Comparison of ENCODE assay signal across 13 cellular contexts in genomic region chr1:10637833-10638558, GRCh38.
DNase-seq lines count a peak whose midpoint lies in the region; ATAC-seq and TF ChIP-seq lines count a peak whose summit lies in the region.
"Had no signal": no experiment of that assay in that cellular context is flagged by ENCODE, and none has a peak within 500 bp of the region (broad histone marks: within the 10 kb centered on the region; RNA-seq: fewer than 3 reads in every experiment).

No MANE protein-coding gene starts in this region.

- POLR2A ChIA-PET in naive thymus-derived CD4-positive, alpha-beta T cell (lab: Charles Lee) = no interaction called here

- TF ChIP-seq CTCF in left ventricle myocardium inferior (IDR thresholded peaks at IDR 0.05; ENCODE audit: borderline replicate concordance) = no peak
- TF ChIP-seq CTCF in coronary artery (IDR thresholded peaks at IDR 0.05) = no peak
- TF ChIP-seq CTCF in upper lobe of right lung (IDR thresholded peaks at IDR 0.05) = no peak
- TF ChIP-seq CTCF in omental fat pad (IDR thresholded peaks at IDR 0.05) = no peak

- H3K9me2 ChIP-seq in GM23248 (ENCODE audit: insufficient read depth) = no peaks in the 10 kb centered on the region

- H3K27me3 ChIP-seq in left ventricle myocardium inferior (ENCODE audit: low read depth) (no peaks in the 10 kb centered on the region), upper lobe of right lung (no peaks in the 10 kb centered on the region), GM23248 (replicated peaks; ENCODE audit: insufficient read depth) (no peaks in the 10 kb centered on the region)
- no peaks in the 10 kb centered on the region for H3K27me3 ChIP-seq in naive thymus-derived CD4-positive, alpha-beta T cell (ENCODE audit: control insufficient read depth in 2 of 2, insufficient read depth in 2 of 2, low read length in 2 of 2)

- no peak overlapping the region for H3K4me2 ChIP-seq in GM23248 (ENCODE audit: unreplicated experiment)
- H3K4me2 ChIP-seq: PC-9 had no signal

- peak overlapping the region; percentile 55 for H3K4me3 ChIP-seq in left ventricle myocardium inferior
- peak overlapping the region; percentile 57 for H3K4me3 ChIP-seq in coronary artery
- H3K4me3 ChIP-seq in naive thymus-derived CD4-positive, alpha-beta T cell (ENCODE audit: low read length) = no peak overlapping the region
- peak overlapping the region; percentile 16 for H3K4me3 ChIP-seq in upper lobe of right lung
- H3K4me3 ChIP-seq in GM23248 = no peak overlapping the region
- H3K4me3 ChIP-seq: PC-9 had no signal

- H3K27ac Mint-ChIP-seq in naive thymus-derived CD4-positive, alpha-beta T cell = no peak overlapping the region
- H3K27ac Mint-ChIP-seq: activated CD8-positive, alpha-beta memory T cell treated with anti-CD3 and anti-CD28 coated beads, Interleukin-2, amount 10 ng/mL, durations not matched to agents 7 days and 5 days had no signal

- peaks cover 0 to 5% (median 0%) of the 10 kb centered on the region in 5 donors for H3K36me3 Mint-ChIP-seq in naive thymus-derived CD4-positive, alpha-beta T cell
- H3K36me3 Mint-ChIP-seq: activated CD8-positive, alpha-beta memory T cell treated with anti-CD3 and anti-CD28 coated beads, Interleukin-2, amount 10 ng/mL, durations not matched to agents 7 days and 5 days had no signal

- H3K9me3 ChIP-seq in left ventricle myocardium inferior (replicated peaks) (no peaks in the 10 kb centered on the region), upper lobe of right lung (no peaks in the 10 kb centered on the region), GM23248 (ENCODE audit: low read depth) (no peaks in the 10 kb centered on the region)
- H3K9me3 ChIP-seq in naive thymus-derived CD4-positive, alpha-beta T cell (ENCODE audit: control insufficient read depth in 2 of 3, low read length in 3 of 3) = no peaks in the 10 kb centered on the region

- H3K9me3 Mint-ChIP-seq in naive thymus-derived CD4-positive, alpha-beta T cell = peaks cover 0 to 1% (median 0%) of the 10 kb centered on the region in 11 donors

- H2AFZ ChIP-seq in GM23248 = no peak overlapping the region
- H2AFZ ChIP-seq: PC-9 had no signal

- H3K4me3 Mint-ChIP-seq in naive thymus-derived CD4-positive, alpha-beta T cell = peak overlapping the region in 6 of 10 donors; percentile 13 to 48 (median 32)
- H3K4me3 Mint-ChIP-seq: activated CD8-positive, alpha-beta memory T cell treated with anti-CD3 and anti-CD28 coated beads, Interleukin-2, amount 10 ng/mL, durations not matched to agents 7 days and 5 days had no signal

- no peak overlapping the region for H3K9ac ChIP-seq in GM23248

- DNase-seq in left ventricle myocardium inferior (no peak), Right ventricle myocardium superior (no peak), coronary artery (ENCODE audit: low spot score) (no peak), upper lobe of right lung (no peak), NCI-H2081 treated with DMSO at 0.1 percent for 48 hours (lab: John Stamatoyannopoulos, UW) (no peak), omental fat pad (ENCODE audit: low spot score) (no peak), GM23248 (no peak)
- peak in 2 of 9 donors; percentile 21 to 22 for DNase-seq in naive thymus-derived CD4-positive, alpha-beta T cell
- DNase-seq: activated CD8-positive, alpha-beta memory T cell treated with anti-CD3 and anti-CD28 coated beads, Interleukin-2, amount 10 ng/mL, durations not matched to agents 7 days and 5 days; kidney; NCI-H2171; occipital lobe; PC-9 had no signal

- no peaks in the 10 kb centered on the region for H3K79me2 ChIP-seq in GM23248 (ENCODE audit: insufficient read depth)

- H3K27me3 Mint-ChIP-seq in naive thymus-derived CD4-positive, alpha-beta T cell = peaks cover 0 to 11% (median 0%) of the 10 kb centered on the region in 5 donors
- H3K27me3 Mint-ChIP-seq: activated CD8-positive, alpha-beta memory T cell treated with anti-CD3 and anti-CD28 coated beads, Interleukin-2, amount 10 ng/mL, durations not matched to agents 7 days and 5 days had no signal

- CTCF ChIA-PET in naive thymus-derived CD4-positive, alpha-beta T cell (lab: Charles Lee) = interaction anchor here (0.6 kb wide), 1 partner anchor 40 kb away, joined by 4 read pairs; no protein-coding TSS in a partner anchor

- intact Hi-C loops in left ventricle myocardium inferior (cut with micrococcal nuclease) (no loop called here), Right ventricle myocardium superior (cut with DNase I) (no loop called here), upper lobe of right lung (cut with DNase I) (no loop called here)
- intact Hi-C loops in naive thymus-derived CD4-positive, alpha-beta T cell (cut with micrococcal nuclease) = loop anchor here in 1 of 2 donors (10.0 kb wide), 1 partner anchor 123 kb away; no protein-coding TSS in a partner anchor

- no peaks in the 10 kb centered on the region for H4K20me1 ChIP-seq in GM23248 (ENCODE audit: insufficient read depth)

- H3K4me1 ChIP-seq in left ventricle myocardium inferior (peaks cover 53% of the 10 kb centered on the region), upper lobe of right lung (peaks cover 23% of the 10 kb centered on the region), GM23248 (ENCODE audit: insufficient read depth) (peaks cover 18% of the 10 kb centered on the region)
- peaks cover 0 to 4% of the 10 kb centered on the region in 2 donors for H3K4me1 ChIP-seq in naive thymus-derived CD4-positive, alpha-beta T cell (ENCODE audit: control insufficient read depth in 2 of 2, insufficient read depth in 2 of 2, low read length in 2 of 2)

- H3K4me1 Mint-ChIP-seq in naive thymus-derived CD4-positive, alpha-beta T cell = peaks cover 0 to 8% (median 3%) of the 10 kb centered on the region in 7 donors
- H3K4me1 Mint-ChIP-seq: activated CD8-positive, alpha-beta memory T cell treated with anti-CD3 and anti-CD28 coated beads, Interleukin-2, amount 10 ng/mL, durations not matched to agents 7 days and 5 days had no signal

- 74 to 75% methylated on average over 16 to 27 of the region's 29 CpGs for WGBS in GM23248 (ENCODE audit: low coverage in 1 of 2, low lambda C conversion rate in 2 of 2, missing lambda C conversion rate in 2 of 2), 2 experiments

- ATAC-seq in Right ventricle myocardium superior (ENCODE audit: poor library complexity) (no peak), upper lobe of right lung (no peak), omental fat pad (ENCODE audit: low FRiP score) (no peak)
- peak; percentile 32 for ATAC-seq in naive thymus-derived CD4-positive, alpha-beta T cell
- ATAC-seq: activated CD8-positive, alpha-beta memory T cell treated with anti-CD3 and anti-CD28 coated beads, Interleukin-2, amount 10 ng/mL, durations not matched to agents 7 days and 5 days had no signal

- in situ Hi-C loops in GM23248 (cut with MboI) = no loop called here

- H3F3A ChIP-seq in GM23248 (ENCODE audit: insufficient read depth) = no peaks in the 10 kb centered on the region

- H3K27ac ChIP-seq in left ventricle myocardium inferior (replicated peaks) (peak overlapping the region; percentile 1), coronary artery (peak overlapping the region; percentile 46 to 49), upper lobe of right lung (no peak overlapping the region), GM23248 (no peak overlapping the region)
- no peak overlapping the region for H3K27ac ChIP-seq in naive thymus-derived CD4-positive, alpha-beta T cell (ENCODE audit: low read depth, low read length)
- H3K27ac ChIP-seq: PC-9 had no signal

- H3K36me3 ChIP-seq in left ventricle myocardium inferior (peaks cover 33% of the 10 kb centered on the region), upper lobe of right lung (peaks cover 12% of the 10 kb centered on the region), GM23248 (ENCODE audit: low read depth) (no peaks in the 10 kb centered on the region)
- peaks cover 0 to 4% (median 0%) of the 10 kb centered on the region in 3 experiments for H3K36me3 ChIP-seq in naive thymus-derived CD4-positive, alpha-beta T cell (ENCODE audit: control insufficient read depth in 2 of 3, insufficient read depth in 3 of 3, low read length in 3 of 3)

Comparison
In these comparisons a context has a peak if more than half of its experiments do, and no peak if none do; other contexts are left out.
1. H3K27ac ChIP-seq: peak in left ventricle myocardium inferior (single experiment) and coronary artery (2 of 2); none in naive thymus-derived CD4-positive, alpha-beta T cell (single experiment), upper lobe of right lung (single experiment) and GM23248 (single experiment).
2. H3K4me3 ChIP-seq: peak in left ventricle myocardium inferior (single experiment), coronary artery (single experiment) and upper lobe of right lung (single experiment); none in naive thymus-derived CD4-positive, alpha-beta T cell (single experiment) and GM23248 (single experiment).